8 cellular contexts compared by ENCODE assay signal in the genomic region with DNA sequence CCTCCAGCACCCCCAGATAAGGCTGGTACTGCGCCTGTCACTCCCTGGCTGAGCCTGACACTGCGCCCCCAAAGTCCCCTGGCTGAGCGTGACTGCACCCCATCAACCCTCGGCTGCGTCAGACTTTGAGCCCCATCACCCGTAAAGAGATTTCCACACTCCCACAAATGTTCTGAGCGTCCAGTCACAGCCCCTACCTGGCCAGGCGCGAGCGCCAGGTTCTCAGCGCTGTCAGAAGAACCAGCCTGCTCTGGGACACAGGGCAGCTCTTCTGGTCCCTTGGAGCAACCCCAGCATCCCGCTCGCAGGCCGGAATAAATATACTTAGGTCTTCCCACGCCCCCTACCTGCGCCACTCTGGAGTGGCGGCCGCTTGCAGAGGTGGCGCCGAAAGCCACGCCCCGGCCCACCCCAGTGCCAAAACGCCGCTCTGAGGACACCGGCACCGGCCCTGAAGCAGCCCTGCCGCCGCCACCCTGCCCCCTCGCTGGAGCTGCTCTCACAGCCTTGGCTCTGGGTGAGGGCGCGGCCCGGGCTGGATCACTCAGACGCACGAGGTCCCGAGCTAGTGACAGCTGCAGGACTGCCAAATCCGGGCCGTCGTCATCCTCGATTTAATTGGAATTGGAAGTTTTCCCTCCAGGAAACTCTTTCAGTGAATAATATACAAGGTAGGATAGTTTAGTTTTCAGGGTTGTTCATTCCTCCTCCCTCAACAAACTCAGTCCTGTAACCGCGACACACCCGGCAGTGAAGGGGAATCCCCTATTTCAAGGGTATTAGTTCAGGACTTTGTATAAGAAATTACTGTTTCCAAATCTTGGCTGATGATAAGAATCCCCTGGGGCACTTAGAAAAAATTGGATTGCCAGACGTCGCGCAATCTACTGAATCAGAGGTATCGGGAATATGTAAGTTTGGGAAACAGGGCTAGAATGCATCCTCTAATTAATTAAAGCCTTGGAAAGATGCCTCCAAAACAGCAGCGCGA. TPM values are rescaled to one million over a fixed set of nuclear protein-coding genes. Genes with fewer than 3 reads are reported as not detected.
DNase-seq lines count a peak whose midpoint lies in the region; ATAC-seq, FAIRE-seq and TF ChIP-seq lines count a peak whose summit lies in the region.

No MANE protein-coding gene starts in this region.

- TF ChIP-seq CTCF in HFF-Myc (IDR thresholded peaks at IDR 0.05; ENCODE audit: low read depth, low read length, missing control alignments) (no peak), lung (IDR thresholded peaks at IDR 0.05; ENCODE audit: control extremely low read depth, extremely low read depth) (peak; percentile 4)

- H3K4me3 ChIP-seq in HFF-Myc (replicated peaks; ENCODE audit: low read depth, low read length) (peak overlapping the region; percentile 57), duodenal mucosa (ENCODE audit: low read depth in 1 of 2, low read length in 2 of 2) (peak overlapping the region; percentile 80 to 83), lung (peak overlapping the region; percentile 42)

- ATAC-seq in lung (ENCODE audit: insufficient read depth, low FRiP score), result peak; percentile 55

- no peak for FAIRE-seq in GM12892 (lab: Jason Lieb, UNC)

- H3K27ac ChIP-seq in duodenal mucosa (ENCODE audit: low read depth, low read length), result no peak overlapping the region
- H3K27ac ChIP-seq in lung (ENCODE audit: low read depth in 1 of 2, low read length in 1 of 2), result peak overlapping the region; percentile 69 to 89

- DNase-seq in GM12892 (ENCODE audit: insufficient read length), result peak; percentile 13
- no peak for DNase-seq in HFF-Myc (ENCODE audit: extremely low read depth, low read depth)
- DNase-seq in NCI-H1694 treated with DMSO at 0.1 percent for 48 hours (lab: John Stamatoyannopoulos, UW), result peak; percentile 21
- peak; percentile 66 for DNase-seq in activated CD4-positive, alpha-beta T cell treated with anti-CD3 and anti-CD28 coated beads, Interleukin-2, amount 50 U/mL, for 1 hour
- peak; percentile 83 for DNase-seq in lung (ENCODE audit: low spot score)
- DNase-seq in stimulated activated CD8-positive, alpha-beta memory T cell treated with anti-CD3 and anti-CD28 coated beads, Interleukin-12 subunit alpha, Interleukin-12 subunit beta, amount 100 ng/mL, for 1 hour (ENCODE audit: low read depth), result peak; percentile 52
- no peak for DNase-seq in AML-193 (lab: John Stamatoyannopoulos, UW)

- H3K4me1 ChIP-seq in duodenal mucosa (ENCODE audit: control insufficient read depth in 1 of 2, insufficient read depth in 2 of 2, low read length in 2 of 2) (peaks cover 24 to 25% of the 10 kb centered on the region in 2 donors), lung (ENCODE audit: control insufficient read depth in 2 of 2, insufficient read depth in 2 of 2, low read length in 2 of 2) (peaks cover 0 to 7% of the 10 kb centered on the region in 2 donors)

- H3K9ac ChIP-seq in duodenal mucosa (ENCODE audit: low read depth in 1 of 2, low read length in 2 of 2), result peak overlapping the region; percentile 52 to 83

- H3K27me3 ChIP-seq in duodenal mucosa (ENCODE audit: control insufficient read depth in 1 of 2, insufficient read depth in 2 of 2, low read length in 2 of 2) (no peaks in the 10 kb centered on the region), lung (ENCODE audit: control insufficient read depth, insufficient read depth) (no peaks in the 10 kb centered on the region)

- WGBS in lung, 2 donors, result 5 to 10% methylated on average over 46 to 48 of the region's 48 CpGs

- H3K36me3 ChIP-seq in duodenal mucosa (ENCODE audit: control insufficient read depth in 1 of 2, insufficient read depth in 2 of 2, low read length in 2 of 2) (no peaks in the 10 kb centered on the region), lung (ENCODE audit: control insufficient read depth in 2 of 2, insufficient read depth in 2 of 2, low read length in 2 of 2) (no peaks in the 10 kb centered on the region)

- H3K9me3 ChIP-seq in duodenal mucosa (ENCODE audit: control insufficient read depth in 1 of 2, low read length in 2 of 2) (no peaks in the 10 kb centered on the region), lung (ENCODE audit: control insufficient read depth in 2 of 2, insufficient read depth in 1 of 2, low read length in 1 of 2) (no peaks in the 10 kb centered on the region)

- no peak for TF ChIP-seq POLR2A in GM12892 (IDR thresholded peaks at IDR 0.05; ENCODE audit: low read depth, low read length)

RNA-seq across cellular contexts. Expression of gene CEMIP2, which starts 1.2 kb away (rescaled TPM):
- polyA plus RNA-seq in GM12892 (2012; ENCODE audit: missing spikeins), result 0.57 TPM
- total RNA-seq in lung, result 100 to 1,000 TPM in 1 of 2 donors, 10 to 100 TPM in 1; 90.3 to 150 TPM
- polyA plus RNA-seq in lung, result 10 to 100 TPM; 37.3 to 89.5 TPM

Comparison
In these comparisons a context has a peak if more than half of its experiments do, and no peak if none do; other contexts are left out.
1. DNase-seq: peak in GM12892 (single experiment), NCI-H1694 treated with DMSO at 0.1 percent for 48 hours (single experiment), activated CD4-positive, alpha-beta T cell treated with anti-CD3 and anti-CD28 coated beads, Interleukin-2, amount 50 U/mL, for 1 hour (single experiment), lung (single experiment) and stimulated activated CD8-positive, alpha-beta memory T cell treated with anti-CD3 and anti-CD28 coated beads, Interleukin-12 subunit alpha, Interleukin-12 subunit beta, amount 100 ng/mL, for 1 hour (single experiment); none in HFF-Myc (single experiment) and AML-193 (0 of 2).
2. Peak in every context shown above with its lines, with median percentiles within 50 percentile points of each other: H3K4me3 ChIP-seq.